ENCODE assay signal across 14 cellular contexts in the genomic region with DNA sequence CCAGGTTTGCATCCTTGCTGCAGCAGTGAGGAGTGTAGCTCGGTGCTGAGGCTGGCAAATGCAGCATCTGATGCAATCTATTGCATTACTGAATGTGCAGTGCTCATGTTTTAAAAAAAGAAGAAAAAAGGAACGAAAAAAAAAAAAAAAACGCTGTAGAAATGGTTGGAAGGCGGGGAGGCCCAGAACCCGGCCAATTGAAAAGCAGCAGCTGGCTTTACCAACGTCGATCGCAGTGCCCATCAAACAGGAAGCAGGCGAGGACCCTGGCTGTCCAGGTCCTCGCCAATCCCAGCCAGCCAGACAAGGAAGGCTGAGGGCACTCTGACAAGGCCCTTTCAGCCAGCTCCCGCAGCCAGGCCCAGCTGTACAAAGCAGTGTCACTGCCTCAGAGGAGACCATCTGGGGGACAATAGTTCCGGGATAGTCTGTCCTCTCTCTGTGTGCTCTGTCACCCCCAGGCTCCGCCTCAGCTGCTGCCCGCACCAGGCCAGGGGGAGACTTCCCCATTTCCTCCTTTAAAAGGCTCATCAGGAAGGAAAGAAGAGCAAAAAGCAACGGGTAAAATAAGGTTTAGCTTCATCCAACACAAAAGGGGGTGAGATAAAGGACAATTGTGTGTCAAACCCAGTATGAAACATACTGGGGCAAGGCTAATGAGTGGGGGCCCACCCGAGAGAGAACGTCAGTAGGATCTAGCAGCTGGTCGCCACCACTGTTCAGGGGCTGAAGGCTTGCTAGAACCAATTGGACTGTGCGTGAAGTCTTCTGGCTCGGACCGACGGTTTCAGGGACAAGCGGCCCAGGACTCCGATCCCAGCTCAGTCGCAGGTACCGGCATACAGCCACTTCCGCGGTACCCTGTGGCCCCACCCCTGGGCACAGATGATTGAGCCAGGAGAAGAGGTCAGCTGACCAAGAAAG. TPM values are rescaled to one million over a fixed set of nuclear protein-coding genes. Genes with fewer than 3 reads are reported as not detected.
DNase-seq lines count a peak whose midpoint lies in the region; ATAC-seq and TF ChIP-seq lines count a peak whose summit lies in the region.
"Had no signal": no experiment of that assay in that cellular context is flagged by ENCODE, and none has a peak within 500 bp of the region (broad histone marks: within the 10 kb centered on the region; RNA-seq: fewer than 3 reads in every experiment).

No MANE protein-coding gene starts in this region.

- H2BK120ac ChIP-seq in neuronal stem cell (ENCODE audit: low read depth, low read length) (no peak overlapping the region), mesendoderm (ENCODE audit: low read depth, low read length) (no peak overlapping the region)

- H2BK5ac ChIP-seq in neuronal stem cell (ENCODE audit: low read length), result no peak overlapping the region
- H2BK5ac ChIP-seq in mesendoderm (ENCODE audit: low read length), result no peak overlapping the region

- H3K27me3 ChIP-seq in neuronal stem cell (ENCODE audit: control insufficient read depth in 3 of 3, insufficient read depth in 3 of 3, low read depth in 1 of 3, low read length in 3 of 3) (no peaks in the 10 kb centered on the region), mesendoderm (ENCODE audit: insufficient read depth, low read length, poor library complexity) (no peaks in the 10 kb centered on the region)
- H3K27me3 ChIP-seq: vagina had no signal

- no peak overlapping the region for H3K14ac ChIP-seq in neuronal stem cell (ENCODE audit: low read length)

- H3K18ac ChIP-seq in neuronal stem cell (ENCODE audit: low read length), result peak overlapping the region; percentile 64
- H3K18ac ChIP-seq in mesendoderm (ENCODE audit: low read length), result no peak overlapping the region

- H2AK5ac ChIP-seq in neuronal stem cell (ENCODE audit: low read depth, low read length) (peak overlapping the region; percentile 33), mesendoderm (ENCODE audit: low read length) (no peak overlapping the region)

- H4K91ac ChIP-seq in neuronal stem cell (ENCODE audit: low read depth, low read length, poor library complexity), result no peak overlapping the region

- no peak overlapping the region for H3K23ac ChIP-seq in neuronal stem cell (ENCODE audit: low read depth, low read length, poor library complexity)
- H3K23ac ChIP-seq in mesendoderm (ENCODE audit: low read length), result no peak overlapping the region

- H3K4ac ChIP-seq in neuronal stem cell (ENCODE audit: low read length), result no peak overlapping the region
- no peak overlapping the region for H3K4ac ChIP-seq in mesendoderm (ENCODE audit: low read depth, low read length)

- H3K27ac ChIP-seq in C4-2B (peak overlapping the region; percentile 95), neuronal stem cell (replicated peaks; ENCODE audit: low read length) (no peak overlapping the region), mesendoderm (ENCODE audit: low read depth, low read length) (no peak overlapping the region)
- H3K27ac ChIP-seq: vagina had no signal

- no peak for ATAC-seq in GM18505 (IDR thresholded peaks at IDR 0.05; ENCODE audit: unreplicated experiment)
- ATAC-seq: T-helper 17 cell had no signal

- no peaks in the 10 kb centered on the region for H3K36me3 ChIP-seq in neuronal stem cell (replicated peaks in 1 of 2; ENCODE audit: control insufficient read depth in 2 of 2, insufficient read depth in 2 of 2, low read length in 2 of 2)
- H3K36me3 ChIP-seq in mesendoderm (ENCODE audit: control insufficient read depth, insufficient read depth, low read length), result no peaks in the 10 kb centered on the region
- H3K36me3 ChIP-seq: vagina had no signal

- TF ChIP-seq CTCF in C4-2B (conservative IDR thresholded peaks at IDR 0.05), result no peak

- no peak overlapping the region for H3K4me3 ChIP-seq in neuronal stem cell (ENCODE audit: low read length in 2 of 2)
- no peak overlapping the region for H3K4me3 ChIP-seq in mesendoderm (ENCODE audit: low read length)
- H3K4me3 ChIP-seq: vagina had no signal

- H2BK12ac ChIP-seq in neuronal stem cell (ENCODE audit: low read length), result no peak overlapping the region

- H2AFZ ChIP-seq in neuronal stem cell (ENCODE audit: low read length), result peak overlapping the region; percentile 81

- H3K9me3 ChIP-seq in neuronal stem cell (replicated peaks in 1 of 2; ENCODE audit: control insufficient read depth in 2 of 2, insufficient read depth in 1 of 2, low read depth in 1 of 2, low read length in 2 of 2), result peaks cover 0 to 8% of the 10 kb centered on the region in 2 donors
- H3K9me3 ChIP-seq: vagina had no signal

- H3K4me2 ChIP-seq in neuronal stem cell (ENCODE audit: insufficient read depth, low read length, poor library complexity, severe bottlenecking) (no peak overlapping the region), mesendoderm (ENCODE audit: low read length) (no peak overlapping the region)

- H3K4me1 ChIP-seq in neuronal stem cell (ENCODE audit: control insufficient read depth in 2 of 2, insufficient read depth in 1 of 2, low read depth in 1 of 2, low read length in 2 of 2) (peaks cover 5 to 7% of the 10 kb centered on the region in 2 donors), mesendoderm (ENCODE audit: control insufficient read depth, low read depth, low read length) (no peaks in the 10 kb centered on the region)
- H3K4me1 ChIP-seq: vagina had no signal

- H2BK15ac ChIP-seq in neuronal stem cell (ENCODE audit: low read length), result no peak overlapping the region
- no peak overlapping the region for H2BK15ac ChIP-seq in mesendoderm (replicated peaks; ENCODE audit: low read depth)

- H4K8ac ChIP-seq in neuronal stem cell (ENCODE audit: low read depth, low read length) (peak overlapping the region; percentile 43), mesendoderm (ENCODE audit: low read depth, low read length) (no peak overlapping the region)

- no peak overlapping the region for H4K5ac ChIP-seq in mesendoderm (ENCODE audit: low read length)

- no peaks in the 10 kb centered on the region for H3K79me2 ChIP-seq in mesendoderm (ENCODE audit: control insufficient read depth, insufficient read depth, low read length)

- no peak overlapping the region for H3K9ac ChIP-seq in neuronal stem cell (ENCODE audit: low read depth, low read length, poor library complexity)
- no peak overlapping the region for H3K9ac ChIP-seq in mesendoderm (ENCODE audit: low read length)

- no peak for TF ChIP-seq POLR2A in GM18505 (IDR thresholded peaks at IDR 0.05; ENCODE audit: borderline replicate concordance, extremely low read depth, insufficient read depth, insufficient read length)

- DNase-seq in SKM-1 (lab: John Stamatoyannopoulos, UW; ENCODE audit: unreplicated experiment) (peak; percentile 32), globus pallidus (ENCODE audit: low spot score) (peak; percentile 98), neuronal stem cell (ENCODE audit: low spot score) (no peak), NCI-H1105 (lab: John Stamatoyannopoulos, UW) (no peak), NCI-H187 (lab: John Stamatoyannopoulos, UW) (no peak), mesendoderm (no peak)
- DNase-seq: activated CD8-positive, alpha-beta memory T cell treated with anti-CD3 and anti-CD28 coated beads, Interleukin-2, amount 50 U/mL, for 4 hours; amniotic stem cell; islet precursor cell; NCI-H1092; T-helper 17 cell had no signal

- no peak overlapping the region for H3K56ac ChIP-seq in mesendoderm (ENCODE audit: low read length)

- no CpG with 5 or more reads among the region's 28 CpGs for WGBS in neuronal stem cell (ENCODE audit: extremely low coverage in 2 of 2, insufficient read length in 2 of 2, insufficient replicate concordance in 1 of 2), 2 donors
- no CpG with 5 or more reads among the region's 28 CpGs for WGBS in mesendoderm (ENCODE audit: extremely low coverage, insufficient coverage, low lambda C conversion rate)

- H3K79me1 ChIP-seq in neuronal stem cell (ENCODE audit: low read depth, low read length) (no peaks in the 10 kb centered on the region), mesendoderm (ENCODE audit: low read length) (no peaks in the 10 kb centered on the region)

RNA-seq across cellular contexts. Expression of gene CPEB4, which starts 21.6 kb away (rescaled TPM):
- polyA plus RNA-seq in neuronal stem cell (2013, experiment 1 of 2), result 3.4 TPM
- 3.5 TPM for polyA plus RNA-seq in neuronal stem cell (2013, experiment 2 of 2)
- polyA plus RNA-seq in mesendoderm (2013, experiment 1 of 2), result 2.4 TPM
- 2.4 TPM for polyA plus RNA-seq in mesendoderm (2013, experiment 2 of 2)

Comparison
In these comparisons a context has a peak if more than half of its experiments do, and no peak if none do; other contexts are left out.
1. DNase-seq: peak in SKM-1 (single experiment) and globus pallidus (single experiment); none in neuronal stem cell (single experiment), NCI-H1105 (single experiment), NCI-H187 (0 of 2) and mesendoderm (single experiment).